In the genomic region with DNA sequence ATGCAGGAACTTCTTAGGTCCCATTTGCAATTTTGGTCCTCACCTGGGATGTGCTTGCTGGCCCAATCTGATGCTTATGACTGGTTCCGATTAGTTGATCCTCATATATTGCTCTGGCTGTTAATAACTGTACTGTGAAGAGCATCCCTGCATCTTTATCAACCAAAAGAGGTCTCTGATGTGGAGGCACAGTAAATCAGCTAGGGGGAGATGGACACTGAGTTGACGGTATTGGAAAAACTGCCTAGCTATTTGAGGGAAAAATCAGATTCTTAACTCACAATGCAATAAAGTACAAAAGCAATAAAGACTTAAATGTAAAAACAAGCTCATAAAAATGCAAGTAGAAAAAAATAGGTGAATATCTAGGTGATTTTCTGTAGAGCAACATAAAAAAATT, we compare ENCODE assay signal across 25 cellular contexts.
A peak's percentile ranks its signal among the peaks of the same experiment; 100 is the strongest.
DNase-seq lines count a peak whose midpoint lies in the region; ATAC-seq and TF ChIP-seq lines count a peak whose summit lies in the region.
"Had no signal": no experiment of that assay in that cellular context is flagged by ENCODE, and none has a peak within 500 bp of the region (broad histone marks: within the 10 kb centered on the region; RNA-seq: fewer than 3 reads in every experiment).

No MANE protein-coding gene starts in this region.

- no peaks in the 10 kb centered on the region for H4K20me1 ChIP-seq in GM23338 (replicated peaks; ENCODE audit: insufficient read depth)

- no peak overlapping the region for H3K27ac Mint-ChIP-seq in GM23338
- H3K27ac Mint-ChIP-seq: activated CD8-positive, alpha-beta memory T cell treated with anti-CD3 and anti-CD28 coated beads, Interleukin-2, amount 10 ng/mL, durations not matched to agents 7 days and 5 days; activated naive CD4-positive, alpha-beta T cell treated with anti-CD3 and anti-CD28 coated beads, Interleukin-2, amount 50 U/mL, for 24 hours; activated T-helper 1 cell treated with anti-CD3 and anti-CD28 coated beads, Interleukin-12 subunit alpha, Interleukin-12 subunit beta, Interleukin-2, Interleukin-4 antibody, amounts not matched to agents 30 ng/mL and 10 ng/mL and 1 ng/mL, durations not matched to agents 14 hours and 24 hours and 36 hours; CD8-positive, alpha-beta memory T cell; effector memory CD8-positive, alpha-beta T cell; mesothelial cell of epicardium; natural killer cell treated with Interleukin-12 subunit alpha and Interleukin-12 subunit beta and Interleukin-15 and Interleukin-18, amount 100 ng/mL, for 72 hours; progenitor cell of endocrine pancreas; T-helper 1 cell treated with Interleukin-12 subunit alpha and Interleukin-12 subunit beta and Interleukin-4 antibody, amounts not matched to agents 30 μg/mL and 1 μg/mL, for 36 hours had no signal

- H3K27me3 Mint-ChIP-seq in GM23338 (ENCODE audit: insufficient read depth, low read depth, poor library complexity) = peaks cover 7% of the 10 kb centered on the region

- H3K4me3 ChIP-seq in GM23338 (no peak overlapping the region), fibroblast of pulmonary artery (replicated peaks; ENCODE audit: low read depth, low read length) (no peak overlapping the region), retinal pigment epithelial cell (ENCODE audit: low read length) (no peak overlapping the region), Peyer's patch (no peak overlapping the region)
- H3K4me3 ChIP-seq: heart left ventricle, left lung, PC-9, SJSA1 had no signal

- peaks cover 22% of the 10 kb centered on the region for H3K4me1 Mint-ChIP-seq in GM23338

- H3F3A ChIP-seq in GM23338 (replicated peaks; ENCODE audit: low read depth) = no peaks in the 10 kb centered on the region

- no peaks in the 10 kb centered on the region for H3K79me2 ChIP-seq in GM23338 (replicated peaks; ENCODE audit: insufficient read depth)

- H3K9me3 Mint-ChIP-seq in GM23338 = no peaks in the 10 kb centered on the region
- H3K9me3 Mint-ChIP-seq: activated naive CD4-positive, alpha-beta T cell treated with anti-CD3 and anti-CD28 coated beads, Interleukin-2, amount 50 U/mL, for 24 hours; activated T-helper 1 cell treated with anti-CD3 and anti-CD28 coated beads, Interleukin-12 subunit alpha, Interleukin-12 subunit beta, Interleukin-2, Interleukin-4 antibody, amounts not matched to agents 30 ng/mL and 10 ng/mL and 1 ng/mL, durations not matched to agents 14 hours and 24 hours and 36 hours; mesothelial cell of epicardium; T-helper 1 cell treated with Interleukin-12 subunit alpha and Interleukin-12 subunit beta and Interleukin-4 antibody, amounts not matched to agents 30 μg/mL and 1 μg/mL, for 36 hours had no signal

- no peak for ATAC-seq in GM23338
- ATAC-seq: activated CD8-positive, alpha-beta memory T cell treated with anti-CD3 and anti-CD28 coated beads, Interleukin-2, amount 10 ng/mL, durations not matched to agents 7 days and 5 days; effector memory CD8-positive, alpha-beta T cell; HCT116; heart left ventricle; left lung; natural killer cell treated with Interleukin-12 subunit alpha and Interleukin-12 subunit beta and Interleukin-15 and Interleukin-18, amount 100 ng/mL, for 72 hours had no signal

- H3K4me1 ChIP-seq in GM23338 (ENCODE audit: insufficient read depth) (peaks cover 18% of the 10 kb centered on the region), Peyer's patch (no peaks in the 10 kb centered on the region)
- H3K4me1 ChIP-seq: SJSA1 had no signal

- no peaks in the 10 kb centered on the region for H3K9me3 ChIP-seq in Peyer's patch
- H3K9me3 ChIP-seq: heart left ventricle, left lung, SJSA1 had no signal

- no peaks in the 10 kb centered on the region for H3K9me2 ChIP-seq in GM23338 (ENCODE audit: insufficient read depth)

- DNase-seq in GM23338 (ENCODE audit: low spot score) (no peak), RPMI7951 (ENCODE audit: low read depth) (peak; percentile 10), fibroblast of pulmonary artery (ENCODE audit: low read depth) (no peak), retinal pigment epithelial cell (ENCODE audit: low read depth) (no peak), HK-2 (ENCODE audit: unreplicated experiment) (no peak), Peyer's patch (no peak), NCI-H345 treated with DMSO at 0.1 percent for 48 hours (lab: John Stamatoyannopoulos, UW; ENCODE audit: unreplicated experiment) (no peak)
- DNase-seq: activated CD4-positive, alpha-beta T cell treated with anti-CD3 and anti-CD28 coated beads for 48 hours; activated CD8-positive, alpha-beta memory T cell treated with anti-CD3 and anti-CD28 coated beads, Interleukin-2, amount 10 ng/mL, durations not matched to agents 7 days and 5 days; aorta; CD8-positive, alpha-beta memory T cell; DMS153; effector memory CD8-positive, alpha-beta T cell; heart left ventricle; left lung; NCI-H2171 treated with DMSO at 0.1 percent for 48 hours; PC-9 had no signal

- H3K27me3 ChIP-seq in GM23338 (ENCODE audit: insufficient read depth) = peaks cover 22% of the 10 kb centered on the region
- H3K27me3 ChIP-seq in Peyer's patch = no peaks in the 10 kb centered on the region
- H3K27me3 ChIP-seq: SJSA1 had no signal

- TF ChIP-seq CTCF in GM23338 (conservative IDR thresholded peaks at IDR 0.05; ENCODE audit: low read depth in 2 of 2) = peak; percentile 12 to 18; a peak in 1 of 4 replicates
- peak; percentile 16 for TF ChIP-seq CTCF in fibroblast of pulmonary artery (IDR thresholded peaks at IDR 0.05; ENCODE audit: low read length, missing control alignments)
- peak; percentile 26 for TF ChIP-seq CTCF in retinal pigment epithelial cell (conservative IDR thresholded peaks at IDR 0.05; ENCODE audit: low read depth, low read length)
- TF ChIP-seq CTCF in Peyer's patch (IDR thresholded peaks at IDR 0.05) = no peak

- no peak overlapping the region for H2AFZ ChIP-seq in GM23338
- H2AFZ ChIP-seq: PC-9 had no signal

- H3K4me3 Mint-ChIP-seq in GM23338 = no peak overlapping the region
- H3K4me3 Mint-ChIP-seq: activated CD8-positive, alpha-beta memory T cell treated with anti-CD3 and anti-CD28 coated beads, Interleukin-2, amount 10 ng/mL, durations not matched to agents 7 days and 5 days; activated naive CD4-positive, alpha-beta T cell treated with anti-CD3 and anti-CD28 coated beads, Interleukin-2, amount 50 U/mL, for 24 hours; activated T-helper 1 cell treated with anti-CD3 and anti-CD28 coated beads, Interleukin-12 subunit alpha, Interleukin-12 subunit beta, Interleukin-2, Interleukin-4 antibody, amounts not matched to agents 30 ng/mL and 10 ng/mL and 1 ng/mL, durations not matched to agents 14 hours and 24 hours and 36 hours; CD8-positive, alpha-beta memory T cell; effector memory CD8-positive, alpha-beta T cell; mesothelial cell of epicardium; natural killer cell treated with Interleukin-12 subunit alpha and Interleukin-12 subunit beta and Interleukin-15 and Interleukin-18, amount 100 ng/mL, for 72 hours; T-helper 1 cell treated with Interleukin-12 subunit alpha and Interleukin-12 subunit beta and Interleukin-4 antibody, amounts not matched to agents 30 μg/mL and 1 μg/mL, for 36 hours had no signal

- no peak overlapping the region for H3K4me2 ChIP-seq in GM23338
- H3K4me2 ChIP-seq: PC-9 had no signal

- H3K36me3 Mint-ChIP-seq in GM23338 (ENCODE audit: low read depth) = no peaks in the 10 kb centered on the region
- H3K36me3 Mint-ChIP-seq: activated naive CD4-positive, alpha-beta T cell treated with anti-CD3 and anti-CD28 coated beads, Interleukin-2, amount 50 U/mL, for 24 hours; CD8-positive, alpha-beta memory T cell; mesothelial cell of epicardium; natural killer cell treated with Interleukin-12 subunit alpha and Interleukin-12 subunit beta and Interleukin-15 and Interleukin-18, amount 100 ng/mL, for 72 hours had no signal

- no peak for TF ChIP-seq POLR2A in Peyer's patch (IDR thresholded peaks at IDR 0.05)

- no peaks in the 10 kb centered on the region for H3K36me3 ChIP-seq in GM23338 (ENCODE audit: insufficient read depth)
- H3K36me3 ChIP-seq in Peyer's patch = no peaks in the 10 kb centered on the region
- H3K36me3 ChIP-seq: heart left ventricle, left lung, SJSA1 had no signal

- no peak overlapping the region for H3K27ac ChIP-seq in GM23338 (ENCODE audit: low read depth)
- no peak overlapping the region for H3K27ac ChIP-seq in Peyer's patch
- H3K27ac ChIP-seq: left lung, PC-9, SJSA1 had no signal

TF ChIP-seq in GM23338, 12 proteins besides CTCF, POLR2A, EP300 and RAD21 (continues in another document):
- TF ChIP-seq EZH2 (IDR thresholded peaks at IDR 0.05; ENCODE audit: low read depth, unreplicated experiment) = no peak
- TF ChIP-seq, protein P1, sequence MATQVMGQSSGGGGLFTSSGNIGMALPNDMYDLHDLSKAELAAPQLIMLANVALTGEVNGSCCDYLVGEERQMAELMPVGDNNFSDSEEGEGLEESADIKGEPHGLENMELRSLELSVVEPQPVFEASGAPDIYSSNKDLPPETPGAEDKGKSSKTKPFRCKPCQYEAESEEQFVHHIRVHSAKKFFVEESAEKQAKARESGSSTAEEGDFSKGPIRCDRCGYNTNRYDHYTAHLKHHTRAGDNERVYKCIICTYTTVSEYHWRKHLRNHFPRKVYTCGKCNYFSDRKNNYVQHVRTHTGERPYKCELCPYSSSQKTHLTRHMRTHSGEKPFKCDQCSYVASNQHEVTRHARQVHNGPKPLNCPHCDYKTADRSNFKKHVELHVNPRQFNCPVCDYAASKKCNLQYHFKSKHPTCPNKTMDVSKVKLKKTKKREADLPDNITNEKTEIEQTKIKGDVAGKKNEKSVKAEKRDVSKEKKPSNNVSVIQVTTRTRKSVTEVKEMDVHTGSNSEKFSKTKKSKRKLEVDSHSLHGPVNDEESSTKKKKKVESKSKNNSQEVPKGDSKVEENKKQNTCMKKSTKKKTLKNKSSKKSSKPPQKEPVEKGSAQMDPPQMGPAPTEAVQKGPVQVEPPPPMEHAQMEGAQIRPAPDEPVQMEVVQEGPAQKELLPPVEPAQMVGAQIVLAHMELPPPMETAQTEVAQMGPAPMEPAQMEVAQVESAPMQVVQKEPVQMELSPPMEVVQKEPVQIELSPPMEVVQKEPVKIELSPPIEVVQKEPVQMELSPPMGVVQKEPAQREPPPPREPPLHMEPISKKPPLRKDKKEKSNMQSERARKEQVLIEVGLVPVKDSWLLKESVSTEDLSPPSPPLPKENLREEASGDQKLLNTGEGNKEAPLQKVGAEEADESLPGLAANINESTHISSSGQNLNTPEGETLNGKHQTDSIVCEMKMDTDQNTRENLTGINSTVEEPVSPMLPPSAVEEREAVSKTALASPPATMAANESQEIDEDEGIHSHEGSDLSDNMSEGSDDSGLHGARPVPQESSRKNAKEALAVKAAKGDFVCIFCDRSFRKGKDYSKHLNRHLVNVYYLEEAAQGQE (IDR thresholded peaks at IDR 0.05; ENCODE audit: unreplicated experiment) = no peak
- no peak for TF ChIP-seq EZH2phosphoT487 (IDR thresholded peaks at IDR 0.05; ENCODE audit: unreplicated experiment)
- no peak for TF ChIP-seq NANOG (IDR thresholded peaks at IDR 0.05; ENCODE audit: borderline replicate concordance)
- TF ChIP-seq ZNF331 (CRISPR knock-in tag; IDR thresholded peaks at IDR 0.05; ENCODE audit: low read depth) = no peak

Comparison
In these comparisons a context has a peak if more than half of its experiments do, and no peak if none do; other contexts are left out.
1. CTCF ChIP-seq: peak in GM23338 (2 of 2), fibroblast of pulmonary artery (single experiment) and retinal pigment epithelial cell (single experiment); none in Peyer's patch (0 of 6).